Comparison of ENCODE assay signal across 1 cellular context in the genomic region with DNA sequence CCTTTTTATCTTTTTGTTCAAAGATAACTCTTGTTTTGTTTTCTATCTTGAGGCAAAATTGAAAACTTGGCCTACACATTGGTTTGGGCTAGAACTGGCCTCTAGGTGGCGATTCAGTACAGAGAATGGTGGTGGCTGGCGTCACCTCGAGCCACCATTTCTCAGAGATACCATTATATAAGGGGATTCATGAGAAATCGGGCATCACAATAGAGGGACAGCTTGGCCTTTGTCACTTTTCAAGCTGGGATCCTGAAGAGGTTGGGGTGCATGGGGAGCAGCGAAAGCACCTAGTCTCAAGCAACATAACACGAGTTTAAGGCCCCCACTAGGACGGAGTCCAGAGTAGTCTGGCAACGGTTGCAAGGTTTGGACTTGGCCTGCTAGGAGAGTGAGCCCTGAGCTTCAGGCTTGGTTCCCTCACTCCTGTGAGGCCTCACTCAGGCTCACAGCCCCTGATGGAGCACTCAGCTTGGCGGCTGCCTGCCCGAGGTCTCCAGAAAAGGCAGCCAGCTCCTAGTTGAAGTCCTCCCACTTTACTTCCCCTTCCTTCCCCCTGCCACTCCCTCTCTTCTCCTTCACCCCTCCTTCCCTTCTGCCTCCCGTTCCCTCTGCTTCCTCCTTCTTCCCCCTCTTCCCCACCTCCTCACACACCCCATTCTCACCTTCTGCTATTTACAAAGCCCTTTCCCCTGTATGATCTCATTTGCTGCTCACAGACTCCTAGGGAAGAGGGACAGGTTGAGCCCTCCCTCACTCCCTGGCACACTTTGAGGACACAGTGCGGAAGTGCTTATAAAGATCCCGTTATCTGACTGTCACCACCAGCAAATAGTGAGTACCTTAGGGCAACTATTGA.
TF ChIP-seq lines count a peak whose summit lies in the region.

No MANE protein-coding gene starts in this region.

TF ChIP-seq in HepG2, 621 proteins besides CTCF, POLR2A, EP300 and RAD21 (continued from another document and continues in another):
- TF ChIP-seq, protein P1, sequence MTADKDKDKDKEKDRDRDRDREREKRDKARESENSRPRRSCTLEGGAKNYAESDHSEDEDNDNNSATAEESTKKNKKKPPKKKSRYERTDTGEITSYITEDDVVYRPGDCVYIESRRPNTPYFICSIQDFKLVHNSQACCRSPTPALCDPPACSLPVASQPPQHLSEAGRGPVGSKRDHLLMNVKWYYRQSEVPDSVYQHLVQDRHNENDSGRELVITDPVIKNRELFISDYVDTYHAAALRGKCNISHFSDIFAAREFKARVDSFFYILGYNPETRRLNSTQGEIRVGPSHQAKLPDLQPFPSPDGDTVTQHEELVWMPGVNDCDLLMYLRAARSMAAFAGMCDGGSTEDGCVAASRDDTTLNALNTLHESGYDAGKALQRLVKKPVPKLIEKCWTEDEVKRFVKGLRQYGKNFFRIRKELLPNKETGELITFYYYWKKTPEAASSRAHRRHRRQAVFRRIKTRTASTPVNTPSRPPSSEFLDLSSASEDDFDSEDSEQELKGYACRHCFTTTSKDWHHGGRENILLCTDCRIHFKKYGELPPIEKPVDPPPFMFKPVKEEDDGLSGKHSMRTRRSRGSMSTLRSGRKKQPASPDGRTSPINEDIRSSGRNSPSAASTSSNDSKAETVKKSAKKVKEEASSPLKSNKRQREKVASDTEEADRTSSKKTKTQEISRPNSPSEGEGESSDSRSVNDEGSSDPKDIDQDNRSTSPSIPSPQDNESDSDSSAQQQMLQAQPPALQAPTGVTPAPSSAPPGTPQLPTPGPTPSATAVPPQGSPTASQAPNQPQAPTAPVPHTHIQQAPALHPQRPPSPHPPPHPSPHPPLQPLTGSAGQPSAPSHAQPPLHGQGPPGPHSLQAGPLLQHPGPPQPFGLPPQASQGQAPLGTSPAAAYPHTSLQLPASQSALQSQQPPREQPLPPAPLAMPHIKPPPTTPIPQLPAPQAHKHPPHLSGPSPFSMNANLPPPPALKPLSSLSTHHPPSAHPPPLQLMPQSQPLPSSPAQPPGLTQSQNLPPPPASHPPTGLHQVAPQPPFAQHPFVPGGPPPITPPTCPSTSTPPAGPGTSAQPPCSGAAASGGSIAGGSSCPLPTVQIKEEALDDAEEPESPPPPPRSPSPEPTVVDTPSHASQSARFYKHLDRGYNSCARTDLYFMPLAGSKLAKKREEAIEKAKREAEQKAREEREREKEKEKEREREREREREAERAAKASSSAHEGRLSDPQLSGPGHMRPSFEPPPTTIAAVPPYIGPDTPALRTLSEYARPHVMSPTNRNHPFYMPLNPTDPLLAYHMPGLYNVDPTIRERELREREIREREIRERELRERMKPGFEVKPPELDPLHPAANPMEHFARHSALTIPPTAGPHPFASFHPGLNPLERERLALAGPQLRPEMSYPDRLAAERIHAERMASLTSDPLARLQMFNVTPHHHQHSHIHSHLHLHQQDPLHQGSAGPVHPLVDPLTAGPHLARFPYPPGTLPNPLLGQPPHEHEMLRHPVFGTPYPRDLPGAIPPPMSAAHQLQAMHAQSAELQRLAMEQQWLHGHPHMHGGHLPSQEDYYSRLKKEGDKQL (CRISPR knock-in tag; IDR thresholded peaks at IDR 0.05; ENCODE audit: low read depth), result no peak
- TF ChIP-seq KDM2A (CRISPR knock-in tag; IDR thresholded peaks at IDR 0.05; ENCODE audit: borderline replicate concordance, low read depth), result peak; percentile 56; the same call in 1 of the 2 replicates
- TF ChIP-seq RAD51 (IDR thresholded peaks at IDR 0.05; ENCODE audit: borderline replicate concordance), result no peak
- TF ChIP-seq SMC3 (IDR thresholded peaks at IDR 0.05; ENCODE audit: low read length), result peak; percentile 91
- 0 out of 2 replicates have a peak, but pooled peaks have one; percentile 18 for TF ChIP-seq SOX5 (CRISPR knock-in tag; IDR thresholded peaks at IDR 0.05; ENCODE audit: borderline replicate concordance)
- TF ChIP-seq NFYC (CRISPR knock-in tag; IDR thresholded peaks at IDR 0.05), result no peak
- peak; percentile 43; the same call in 1 of the 2 replicates for TF ChIP-seq TBX2 (CRISPR knock-in tag; IDR thresholded peaks at IDR 0.05; ENCODE audit: borderline replicate concordance)
- TF ChIP-seq, protein P2, sequence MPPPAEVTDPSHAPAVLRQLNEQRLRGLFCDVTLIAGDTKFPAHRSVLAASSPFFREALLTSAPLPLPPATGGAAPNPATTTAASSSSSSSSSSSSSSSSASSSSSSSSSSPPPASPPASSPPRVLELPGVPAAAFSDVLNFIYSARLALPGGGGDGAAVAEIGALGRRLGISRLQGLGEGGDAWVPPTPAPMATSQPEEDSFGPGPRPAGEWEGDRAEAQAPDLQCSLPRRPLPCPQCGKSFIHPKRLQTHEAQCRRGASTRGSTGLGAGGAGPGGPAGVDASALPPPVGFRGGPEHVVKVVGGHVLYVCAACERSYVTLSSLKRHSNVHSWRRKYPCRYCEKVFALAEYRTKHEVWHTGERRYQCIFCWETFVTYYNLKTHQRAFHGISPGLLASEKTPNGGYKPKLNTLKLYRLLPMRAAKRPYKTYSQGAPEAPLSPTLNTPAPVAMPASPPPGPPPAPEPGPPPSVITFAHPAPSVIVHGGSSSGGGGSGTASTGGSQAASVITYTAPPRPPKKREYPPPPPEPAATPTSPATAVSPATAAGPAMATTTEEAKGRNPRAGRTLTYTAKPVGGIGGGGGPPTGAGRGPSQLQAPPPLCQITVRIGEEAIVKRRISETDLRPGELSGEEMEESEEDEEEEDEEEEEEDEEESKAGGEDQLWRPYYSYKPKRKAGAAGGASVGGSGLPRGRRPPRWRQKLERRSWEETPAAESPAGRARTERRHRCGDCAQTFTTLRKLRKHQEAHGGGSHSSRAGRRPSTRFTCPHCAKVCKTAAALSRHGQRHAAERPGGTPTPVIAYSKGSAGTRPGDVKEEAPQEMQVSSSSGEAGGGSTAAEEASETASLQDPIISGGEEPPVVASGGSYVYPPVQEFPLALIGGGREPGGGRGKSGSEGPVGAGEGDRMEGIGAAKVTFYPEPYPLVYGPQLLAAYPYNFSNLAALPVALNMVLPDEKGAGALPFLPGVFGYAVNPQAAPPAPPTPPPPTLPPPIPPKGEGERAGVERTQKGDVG (CRISPR knock-in tag; IDR thresholded peaks at IDR 0.05; ENCODE audit: borderline replicate concordance), result no peak
- no peak for TF ChIP-seq KLF9 (CRISPR knock-in tag; IDR thresholded peaks at IDR 0.05; ENCODE audit: low read depth)
- 0 out of 2 replicates have a peak, but pooled peaks have one; percentile 64 for TF ChIP-seq ZFX (CRISPR knock-in tag; IDR thresholded peaks at IDR 0.05; ENCODE audit: low read depth)
- TF ChIP-seq SP140L (CRISPR knock-in tag; IDR thresholded peaks at IDR 0.05; ENCODE audit: borderline replicate concordance), result 0 out of 2 replicates have a peak, but pooled peaks have one; percentile 39
- no peak for TF ChIP-seq RXRA (CRISPR knock-in tag; IDR thresholded peaks at IDR 0.05)
- TF ChIP-seq, protein P3, sequence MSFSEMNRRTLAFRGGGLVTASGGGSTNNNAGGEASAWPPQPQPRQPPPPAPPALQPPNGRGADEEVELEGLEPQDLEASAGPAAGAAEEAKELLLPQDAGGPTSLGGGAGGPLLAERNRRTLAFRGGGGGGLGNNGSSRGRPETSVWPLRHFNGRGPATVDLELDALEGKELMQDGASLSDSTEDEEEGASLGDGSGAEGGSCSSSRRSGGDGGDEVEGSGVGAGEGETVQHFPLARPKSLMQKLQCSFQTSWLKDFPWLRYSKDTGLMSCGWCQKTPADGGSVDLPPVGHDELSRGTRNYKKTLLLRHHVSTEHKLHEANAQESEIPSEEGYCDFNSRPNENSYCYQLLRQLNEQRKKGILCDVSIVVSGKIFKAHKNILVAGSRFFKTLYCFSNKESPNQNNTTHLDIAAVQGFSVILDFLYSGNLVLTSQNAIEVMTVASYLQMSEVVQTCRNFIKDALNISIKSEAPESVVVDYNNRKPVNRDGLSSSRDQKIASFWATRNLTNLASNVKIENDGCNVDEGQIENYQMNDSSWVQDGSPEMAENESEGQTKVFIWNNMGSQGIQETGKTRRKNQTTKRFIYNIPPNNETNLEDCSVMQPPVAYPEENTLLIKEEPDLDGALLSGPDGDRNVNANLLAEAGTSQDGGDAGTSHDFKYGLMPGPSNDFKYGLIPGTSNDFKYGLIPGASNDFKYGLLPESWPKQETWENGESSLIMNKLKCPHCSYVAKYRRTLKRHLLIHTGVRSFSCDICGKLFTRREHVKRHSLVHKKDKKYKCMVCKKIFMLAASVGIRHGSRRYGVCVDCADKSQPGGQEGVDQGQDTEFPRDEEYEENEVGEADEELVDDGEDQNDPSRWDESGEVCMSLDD (CRISPR knock-in tag; IDR thresholded peaks at IDR 0.05; ENCODE audit: borderline replicate concordance), result no peak
- no peak for TF ChIP-seq NFRKB (IDR thresholded peaks at IDR 0.05)
- TF ChIP-seq HMG20A (CRISPR knock-in tag; IDR thresholded peaks at IDR 0.05; ENCODE audit: borderline replicate concordance), result 0 out of 2 replicates have a peak, but pooled peaks have one; percentile 12
- no peak for TF ChIP-seq ZNF552 (CRISPR knock-in tag; IDR thresholded peaks at IDR 0.05; ENCODE audit: borderline replicate concordance)
- no peak for TF ChIP-seq GLI4 (CRISPR knock-in tag; IDR thresholded peaks at IDR 0.05; ENCODE audit: borderline replicate concordance)
- TF ChIP-seq NR1H2 (CRISPR knock-in tag; IDR thresholded peaks at IDR 0.05; ENCODE audit: borderline replicate concordance, low read depth), result no peak
- no peak for TF ChIP-seq ZNF264 (CRISPR knock-in tag; IDR thresholded peaks at IDR 0.05)
- no peak for TF ChIP-seq RBFOX2 (IDR thresholded peaks at IDR 0.05; ENCODE audit: low read depth, low read length)
- TF ChIP-seq, protein P4, sequence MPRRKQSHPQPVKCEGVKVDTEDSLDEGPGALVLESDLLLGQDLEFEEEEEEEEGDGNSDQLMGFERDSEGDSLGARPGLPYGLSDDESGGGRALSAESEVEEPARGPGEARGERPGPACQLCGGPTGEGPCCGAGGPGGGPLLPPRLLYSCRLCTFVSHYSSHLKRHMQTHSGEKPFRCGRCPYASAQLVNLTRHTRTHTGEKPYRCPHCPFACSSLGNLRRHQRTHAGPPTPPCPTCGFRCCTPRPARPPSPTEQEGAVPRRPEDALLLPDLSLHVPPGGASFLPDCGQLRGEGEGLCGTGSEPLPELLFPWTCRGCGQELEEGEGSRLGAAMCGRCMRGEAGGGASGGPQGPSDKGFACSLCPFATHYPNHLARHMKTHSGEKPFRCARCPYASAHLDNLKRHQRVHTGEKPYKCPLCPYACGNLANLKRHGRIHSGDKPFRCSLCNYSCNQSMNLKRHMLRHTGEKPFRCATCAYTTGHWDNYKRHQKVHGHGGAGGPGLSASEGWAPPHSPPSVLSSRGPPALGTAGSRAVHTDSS (CRISPR knock-in tag; conservative IDR thresholded peaks at IDR 0.05), result no peak
- no peak for TF ChIP-seq ZNF567 (CRISPR knock-in tag; IDR thresholded peaks at IDR 0.05; ENCODE audit: borderline replicate concordance)
- 0 out of 2 replicates have a peak, but pooled peaks have one; percentile 70 for TF ChIP-seq ZNF468 (CRISPR knock-in tag; IDR thresholded peaks at IDR 0.05)
- TF ChIP-seq, protein P5, sequence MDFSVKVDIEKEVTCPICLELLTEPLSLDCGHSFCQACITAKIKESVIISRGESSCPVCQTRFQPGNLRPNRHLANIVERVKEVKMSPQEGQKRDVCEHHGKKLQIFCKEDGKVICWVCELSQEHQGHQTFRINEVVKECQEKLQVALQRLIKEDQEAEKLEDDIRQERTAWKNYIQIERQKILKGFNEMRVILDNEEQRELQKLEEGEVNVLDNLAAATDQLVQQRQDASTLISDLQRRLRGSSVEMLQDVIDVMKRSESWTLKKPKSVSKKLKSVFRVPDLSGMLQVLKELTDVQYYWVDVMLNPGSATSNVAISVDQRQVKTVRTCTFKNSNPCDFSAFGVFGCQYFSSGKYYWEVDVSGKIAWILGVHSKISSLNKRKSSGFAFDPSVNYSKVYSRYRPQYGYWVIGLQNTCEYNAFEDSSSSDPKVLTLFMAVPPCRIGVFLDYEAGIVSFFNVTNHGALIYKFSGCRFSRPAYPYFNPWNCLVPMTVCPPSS (IDR thresholded peaks at IDR 0.05), result no peak
- TF ChIP-seq TARDBP (CRISPR knock-in tag; IDR thresholded peaks at IDR 0.05), result no peak
- no peak for TF ChIP-seq KLF13 (CRISPR knock-in tag; IDR thresholded peaks at IDR 0.05)
- no peak for TF ChIP-seq ETV6 (CRISPR knock-in tag; conservative IDR thresholded peaks at IDR 0.05)
- TF ChIP-seq ATF1 (CRISPR knock-in tag; IDR thresholded peaks at IDR 0.05), result peak; percentile 25; the same call in 1 of the 2 replicates
- TF ChIP-seq U2AF1 (optimal IDR thresholded peaks at IDR 0.05; ENCODE audit: low read depth, low read length), result no peak
- TF ChIP-seq ELF4 (CRISPR knock-in tag; IDR thresholded peaks at IDR 0.05; ENCODE audit: borderline replicate concordance), result 0 out of 2 replicates have a peak, but pooled peaks have one; percentile 26
- 0 out of 2 replicates have a peak, but pooled peaks have one; percentile 20 for TF ChIP-seq MEF2D (CRISPR knock-in tag; IDR thresholded peaks at IDR 0.05)
- no peak for TF ChIP-seq MZF1 (CRISPR knock-in tag; IDR thresholded peaks at IDR 0.05; ENCODE audit: borderline replicate concordance)
- TF ChIP-seq ZNF607 (CRISPR knock-in tag; IDR thresholded peaks at IDR 0.05; ENCODE audit: borderline replicate concordance), result no peak
- no peak for TF ChIP-seq NKX3-1 (CRISPR knock-in tag; IDR thresholded peaks at IDR 0.05)
- no peak for TF ChIP-seq PHF20 (CRISPR knock-in tag; IDR thresholded peaks at IDR 0.05)
- no peak; the same call in none of the 2 replicates for TF ChIP-seq SALL1 (CRISPR knock-in tag; IDR thresholded peaks at IDR 0.05)
- TF ChIP-seq, protein P6, sequence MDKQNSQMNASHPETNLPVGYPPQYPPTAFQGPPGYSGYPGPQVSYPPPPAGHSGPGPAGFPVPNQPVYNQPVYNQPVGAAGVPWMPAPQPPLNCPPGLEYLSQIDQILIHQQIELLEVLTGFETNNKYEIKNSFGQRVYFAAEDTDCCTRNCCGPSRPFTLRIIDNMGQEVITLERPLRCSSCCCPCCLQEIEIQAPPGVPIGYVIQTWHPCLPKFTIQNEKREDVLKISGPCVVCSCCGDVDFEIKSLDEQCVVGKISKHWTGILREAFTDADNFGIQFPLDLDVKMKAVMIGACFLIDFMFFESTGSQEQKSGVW (CRISPR knock-in tag; IDR thresholded peaks at IDR 0.05; ENCODE audit: borderline replicate concordance), result no peak
- TF ChIP-seq RFXANK (CRISPR knock-in tag; IDR thresholded peaks at IDR 0.05), result 0 out of 2 replicates have a peak, but pooled peaks have one; percentile 26
- TF ChIP-seq MEIS1 (CRISPR knock-in tag; IDR thresholded peaks at IDR 0.05; ENCODE audit: borderline replicate concordance), result no peak
